8 cellular contexts compared by ENCODE assay signal in genomic region chr11:93718057-93718563, GRCh38. TPM values are rescaled to one million over a fixed set of nuclear protein-coding genes. Genes with fewer than 3 reads are reported as not detected.
DNase-seq lines count a peak whose midpoint lies in the region; ATAC-seq and TF ChIP-seq lines count a peak whose summit lies in the region.

No MANE protein-coding gene starts in this region.

- ATAC-seq in GM21528 (IDR thresholded peaks at IDR 0.05; ENCODE audit: low FRiP score, unreplicated experiment), result peak; percentile 95
- ATAC-seq in HG02970 (IDR thresholded peaks at IDR 0.05; ENCODE audit: low FRiP score, unreplicated experiment), result no peak

- DNase-seq in GM12865 (ENCODE audit: low read depth), result peak; percentile 71
- DNase-seq in DMS79 treated with DMSO at 0.1 percent for 48 hours (lab: John Stamatoyannopoulos, UW), result no peak
- no peak for DNase-seq in NCI-H2081 treated with DMSO at 0.1 percent for 48 hours (lab: John Stamatoyannopoulos, UW)
- DNase-seq in nucleus accumbens (lab: John Stamatoyannopoulos, UW), result no peak

- H3K27me3 Mint-ChIP-seq in IgD-negative memory B cell, result no peaks in the 10 kb centered on the region
- H3K27me3 Mint-ChIP-seq in dendritic cell treated with granulocyte-macrophage colony-stimulating factor and Interleukin-4, amounts not matched to agents 40 ng/mL and 50 ng/mL, for 4 days, result no peaks in the 10 kb centered on the region

- intact Hi-C loops in dendritic cell treated with granulocyte-macrophage colony-stimulating factor and Interleukin-4, amounts not matched to agents 40 ng/mL and 50 ng/mL, for 4 days (cut with micrococcal nuclease), result no loop called here

- peaks cover 0 to 3% (median 1%) of the 10 kb centered on the region in 3 donors for H3K9me3 Mint-ChIP-seq in IgD-negative memory B cell
- no peaks in the 10 kb centered on the region for H3K9me3 Mint-ChIP-seq in dendritic cell treated with granulocyte-macrophage colony-stimulating factor and Interleukin-4, amounts not matched to agents 40 ng/mL and 50 ng/mL, for 4 days

- H3K4me3 ChIP-seq in GM12865 (ENCODE audit: low read depth, low read length), result no peak overlapping the region

- H3K4me1 Mint-ChIP-seq in IgD-negative memory B cell, result peaks cover 11 to 22% (median 11%) of the 10 kb centered on the region in 3 donors
- peaks cover 14% of the 10 kb centered on the region for H3K4me1 Mint-ChIP-seq in dendritic cell treated with granulocyte-macrophage colony-stimulating factor and Interleukin-4, amounts not matched to agents 40 ng/mL and 50 ng/mL, for 4 days (ENCODE audit: low read depth)

- peak overlapping the region; percentile 79 to 94 (median 91) for H3K27ac Mint-ChIP-seq in IgD-negative memory B cell
- H3K27ac Mint-ChIP-seq in dendritic cell treated with granulocyte-macrophage colony-stimulating factor and Interleukin-4, amounts not matched to agents 40 ng/mL and 50 ng/mL, for 4 days, result peak overlapping the region; percentile 50

- no peak for TF ChIP-seq CTCF in GM12865 (IDR thresholded peaks at IDR 0.05; ENCODE audit: insufficient read depth, low read depth, low read length, missing control alignments)

- peaks cover 23% of the 10 kb centered on the region for H3K36me3 Mint-ChIP-seq in IgD-negative memory B cell
- H3K36me3 Mint-ChIP-seq in dendritic cell treated with granulocyte-macrophage colony-stimulating factor and Interleukin-4, amounts not matched to agents 40 ng/mL and 50 ng/mL, for 4 days (ENCODE audit: low read depth), result peaks cover 77% of the 10 kb centered on the region

- H3K4me3 Mint-ChIP-seq in IgD-negative memory B cell, result peak overlapping the region; percentile 13 to 85 (median 36)
- no peak overlapping the region for H3K4me3 Mint-ChIP-seq in dendritic cell treated with granulocyte-macrophage colony-stimulating factor and Interleukin-4, amounts not matched to agents 40 ng/mL and 50 ng/mL, for 4 days

RNA-seq across cellular contexts. Expression of gene TAF1D, which starts 23.2 kb away (rescaled TPM):
- 33.4 TPM for polyA plus RNA-seq in IgD-negative memory B cell

RNA-seq across cellular contexts. Expression of gene C11orf54, which starts 23.4 kb away (rescaled TPM):
- polyA plus RNA-seq in IgD-negative memory B cell, result 17.7 TPM

RNA-seq across cellular contexts. Expression of gene CEP295, which starts 56.6 kb away (rescaled TPM):
- polyA plus RNA-seq in IgD-negative memory B cell, result 2.8 TPM
